Comparison of ENCODE assay signal across 8 cellular contexts in genomic region chr1:6260961-6261614, GRCh38. TPM values are rescaled to one million over a fixed set of nuclear protein-coding genes. Genes with fewer than 3 reads are reported as not detected.
DNase-seq lines count a peak whose midpoint lies in the region; ATAC-seq and TF ChIP-seq lines count a peak whose summit lies in the region.

Gene GPR153, minus strand, starts transcription at chr1:6261098. Its CDS starts 6,193 bp downstream, at chr1:6254905.

- H3K36me3 Mint-ChIP-seq in activated naive CD8-positive, alpha-beta T cell treated with anti-CD3 and anti-CD28 coated beads for 36 hours: no peaks in the 10 kb centered on the region

- WGBS in hepatocyte (ENCODE audit: low lambda C conversion rate, missing lambda C conversion rate): 2% methylated on average over 25 of the region's 78 CpGs

- no peaks in the 10 kb centered on the region for H3K36me3 ChIP-seq in hepatocyte (replicated peaks; ENCODE audit: insufficient read depth, low read depth)

- H3K4me3 Mint-ChIP-seq in activated naive CD8-positive, alpha-beta T cell treated with anti-CD3 and anti-CD28 coated beads for 36 hours: peak within 1 kb of the TSS; percentile 40

- H3K4me3 ChIP-seq in hepatocyte (peak within 1 kb of the TSS; percentile 70), skin epidermis (peak within 1 kb of the TSS; percentile 54 to 76 (median 70))

- peak within 1 kb of the TSS; percentile 78 for H2AFZ ChIP-seq in hepatocyte

- peak within 1 kb of the TSS; percentile 77 for H3K27ac ChIP-seq in hepatocyte
- peak within 1 kb of the TSS in 20 of 21 experiments; percentile 40 to 93 (median 76) for H3K27ac ChIP-seq in skin epidermis

- H3K9me2 ChIP-seq in hepatocyte (replicated peaks; ENCODE audit: insufficient read depth): no peaks in the 10 kb centered on the region

- no peaks in the 10 kb centered on the region for H3K4me1 Mint-ChIP-seq in activated naive CD8-positive, alpha-beta T cell treated with anti-CD3 and anti-CD28 coated beads for 36 hours

- ATAC-seq in GM21528 (IDR thresholded peaks at IDR 0.05; ENCODE audit: low FRiP score, unreplicated experiment) (peak; percentile 41), GM18873 (IDR thresholded peaks at IDR 0.05; ENCODE audit: low FRiP score, unreplicated experiment) (no peak)

- no peak within 1 kb of the TSS for H3K27ac Mint-ChIP-seq in activated naive CD8-positive, alpha-beta T cell treated with anti-CD3 and anti-CD28 coated beads for 36 hours

- H4K20me1 ChIP-seq in hepatocyte (ENCODE audit: insufficient read depth, poor library complexity, severe bottlenecking): peaks cover 6% of the 10 kb centered on the region

- no peaks in the 10 kb centered on the region for H3K9me3 Mint-ChIP-seq in activated naive CD8-positive, alpha-beta T cell treated with anti-CD3 and anti-CD28 coated beads for 36 hours

- DNase-seq in AG08395 (ENCODE audit: low spot score) (peak; percentile 64), RPMI8226 (peak; percentile 73), hepatocyte (ENCODE audit: low spot score) (peak; percentile 76), AML-193 (lab: John Stamatoyannopoulos, UW) (no peak)
- peak; percentile 78 for DNase-seq in activated naive CD8-positive, alpha-beta T cell treated with anti-CD3 and anti-CD28 coated beads for 36 hours

- no peaks in the 10 kb centered on the region for H3K79me2 ChIP-seq in hepatocyte

- H3K4me1 ChIP-seq in hepatocyte (ENCODE audit: insufficient read depth): peaks cover 7% of the 10 kb centered on the region

- no peaks in the 10 kb centered on the region for H3K9me3 ChIP-seq in hepatocyte (ENCODE audit: low read depth)

- peaks cover 20% of the 10 kb centered on the region for H3K27me3 Mint-ChIP-seq in activated naive CD8-positive, alpha-beta T cell treated with anti-CD3 and anti-CD28 coated beads for 36 hours

- peak within 1 kb of the TSS; percentile 99 for H3K4me2 ChIP-seq in hepatocyte

- no peaks in the 10 kb centered on the region for H3K27me3 ChIP-seq in hepatocyte

- no peak for TF ChIP-seq CTCF in hepatocyte (IDR thresholded peaks at IDR 0.05; ENCODE audit: poor library complexity)

RNA-seq across cellular contexts. Expression of gene GPR153, which starts in this region (rescaled TPM):
- under 1 TPM; 0.54 to 0.56 TPM for total RNA-seq in activated naive CD8-positive, alpha-beta T cell treated with anti-CD3 and anti-CD28 coated beads for 36 hours
- 6.9 and 9.1 TPM in 2 replicates for total RNA-seq in hepatocyte
- polyA plus RNA-seq in hepatocyte: 7.1 and 13.5 TPM in 2 replicates

Comparison
In these comparisons a context has a peak if more than half of its experiments do, and no peak if none do; other contexts are left out.
1. Peak in DNase-seq in activated naive CD8-positive, alpha-beta T cell treated with anti-CD3 and anti-CD28 coated beads for 36 hours; RNA of the gene not detected or under 1 TPM.
2. DNase-seq: peak in AG08395 (single experiment), RPMI8226 (single experiment) and hepatocyte (single experiment); none in AML-193 (0 of 2).